ENCODE assay signal across 1 cellular context in genomic region chr4:16270654-16271328, GRCh38.
TF ChIP-seq lines count a peak whose summit lies in the region.

No MANE protein-coding gene starts in this region.

TF ChIP-seq in WTC11, 78 proteins besides CTCF, POLR2A, EP300 and RAD21 (continued from another document):
- TF ChIP-seq USF2 (CRISPR knock-in tag; IDR thresholded peaks at IDR 0.05): no peak
- no peak for TF ChIP-seq ZNF219 (CRISPR knock-in tag; IDR thresholded peaks at IDR 0.05; ENCODE audit: borderline replicate concordance)
- TF ChIP-seq ZNF512 (CRISPR knock-in tag; IDR thresholded peaks at IDR 0.05; ENCODE audit: borderline replicate concordance): no peak
- no peak for TF ChIP-seq GRHL2 (CRISPR knock-in tag; IDR thresholded peaks at IDR 0.05; ENCODE audit: insufficient replicate concordance, severe bottlenecking)
- TF ChIP-seq MXD4 (CRISPR knock-in tag; IDR thresholded peaks at IDR 0.05; ENCODE audit: borderline replicate concordance): no peak
- no peak for TF ChIP-seq ZNF396 (CRISPR knock-in tag; IDR thresholded peaks at IDR 0.05; ENCODE audit: borderline replicate concordance)
- TF ChIP-seq SMAD4 (CRISPR knock-in tag; IDR thresholded peaks at IDR 0.05): no peak
